Comparison of ENCODE assay signal across 8 cellular contexts in the genomic region with DNA sequence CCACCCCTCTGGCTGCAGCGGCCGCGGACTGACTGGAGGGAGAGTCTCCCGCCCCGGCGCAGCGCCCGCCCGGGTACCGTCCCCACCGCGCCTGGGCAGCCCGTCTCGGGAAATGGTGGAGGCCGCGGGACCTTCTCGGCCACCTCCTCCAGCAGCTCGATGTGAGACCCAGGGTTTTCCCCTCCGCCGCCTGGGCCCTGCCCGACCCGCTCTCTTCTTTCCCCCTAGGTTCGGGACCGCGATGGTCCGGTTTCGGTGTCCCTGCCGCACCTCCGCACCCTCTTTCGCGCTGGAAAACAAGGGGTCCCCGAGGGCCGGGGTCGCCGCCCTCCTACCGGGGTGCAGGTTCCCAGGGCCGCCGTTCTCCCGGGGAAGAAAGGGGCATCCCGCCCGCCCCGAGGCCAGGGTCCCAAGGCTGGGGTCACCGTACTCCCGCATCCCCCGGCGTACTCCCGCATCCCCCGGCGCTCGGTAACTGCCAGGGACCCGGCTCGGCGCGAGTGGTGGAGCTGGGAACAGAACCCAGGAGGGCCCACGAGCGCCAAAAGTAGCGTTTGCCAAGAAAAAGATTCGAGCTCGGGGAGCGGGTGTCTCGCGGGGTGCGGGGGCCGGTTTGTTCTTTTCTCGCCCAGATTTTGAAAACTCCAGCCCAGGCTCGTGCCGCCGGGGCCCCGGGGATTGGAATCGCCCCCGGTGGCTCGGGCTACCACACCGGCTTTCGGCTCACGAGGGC. TPM values are rescaled to one million over a fixed set of nuclear protein-coding genes. Genes with fewer than 3 reads are reported as not detected.
A peak's percentile ranks its signal among the peaks of the same experiment; 100 is the strongest.
DNase-seq lines count a peak whose midpoint lies in the region; ATAC-seq, FAIRE-seq and TF ChIP-seq lines count a peak whose summit lies in the region.

No MANE protein-coding gene starts in this region.

- peak overlapping the region; percentile 56 for H3K4me3 Mint-ChIP-seq in activated CD4-positive, alpha-beta T cell treated with anti-CD3 and anti-CD28 coated beads, Interleukin-2, amount 10 ng/mL, durations not matched to agents 24 days and 14 days

- no peaks in the 10 kb centered on the region for H3K27me3 ChIP-seq in adipocyte (replicated peaks; ENCODE audit: control insufficient read depth, insufficient read depth, low read length)

- H3K36me3 ChIP-seq in adipocyte (ENCODE audit: control insufficient read depth, insufficient read depth, low read length, severe bottlenecking), result no peaks in the 10 kb centered on the region

- H3K4me1 ChIP-seq in adipocyte (ENCODE audit: control insufficient read depth, insufficient read depth, low read length), result peaks cover 19% of the 10 kb centered on the region

- peak overlapping the region; percentile 100 for H3K9ac ChIP-seq in adipocyte (ENCODE audit: low read length)

- H3K4me3 ChIP-seq in adipocyte (ENCODE audit: low read length) (peak overlapping the region; percentile 97), iPS-11a (ENCODE audit: low read depth, low read length) (peak overlapping the region; percentile 35), skeletal muscle cell (ENCODE audit: low read depth, low read length) (peak overlapping the region; percentile 84)

- H3K36me3 Mint-ChIP-seq in activated CD4-positive, alpha-beta T cell treated with anti-CD3 and anti-CD28 coated beads, Interleukin-2, amount 10 ng/mL, durations not matched to agents 24 days and 14 days (ENCODE audit: low read depth), result peaks cover 1% of the 10 kb centered on the region

- intact Hi-C loops in activated CD4-positive, alpha-beta T cell treated with anti-CD3 and anti-CD28 coated beads, Interleukin-2, amount 10 ng/mL, durations not matched to agents 24 days and 14 days (cut with micrococcal nuclease), result no loop called here

- no peak for TF ChIP-seq POLR2A in H54 (IDR thresholded peaks at IDR 0.05; ENCODE audit: low read depth, low read length)

- no peaks in the 10 kb centered on the region for H3K9me3 Mint-ChIP-seq in activated CD4-positive, alpha-beta T cell treated with anti-CD3 and anti-CD28 coated beads, Interleukin-2, amount 10 ng/mL, durations not matched to agents 24 days and 14 days

- H3K4me1 Mint-ChIP-seq in activated CD4-positive, alpha-beta T cell treated with anti-CD3 and anti-CD28 coated beads, Interleukin-2, amount 10 ng/mL, durations not matched to agents 24 days and 14 days, result peaks cover 14% of the 10 kb centered on the region

- no peak for FAIRE-seq in H54 (lab: Jason Lieb, UNC)

- peak; percentile 71 for DNase-seq in activated CD4-positive, alpha-beta T cell treated with anti-CD3 and anti-CD28 coated beads, Interleukin-2, amount 10 ng/mL, durations not matched to agents 24 days and 14 days
- DNase-seq in activated CD4-positive, alpha-beta T cell treated with anti-CD3 and anti-CD28 coated beads, Interleukin-2, amount 50 U/mL, for 4 hours, result no peak
- DNase-seq in adipocyte (ENCODE audit: low read depth) (no peak), skeletal muscle cell (ENCODE audit: low read depth) (no peak), H54 (ENCODE audit: insufficient read length, low spot score) (no peak), DMS153 (lab: John Stamatoyannopoulos, UW) (no peak)

- peak overlapping the region; percentile 11 for H3K27ac Mint-ChIP-seq in activated CD4-positive, alpha-beta T cell treated with anti-CD3 and anti-CD28 coated beads, Interleukin-2, amount 10 ng/mL, durations not matched to agents 24 days and 14 days

- peaks cover 56% of the 10 kb centered on the region for H3K27me3 Mint-ChIP-seq in activated CD4-positive, alpha-beta T cell treated with anti-CD3 and anti-CD28 coated beads, Interleukin-2, amount 10 ng/mL, durations not matched to agents 24 days and 14 days

- ATAC-seq in GM19463 (IDR thresholded peaks at IDR 0.05; ENCODE audit: unreplicated experiment), result no peak

- H3K9me3 ChIP-seq in adipocyte (ENCODE audit: control insufficient read depth, low read length), result no peaks in the 10 kb centered on the region

RNA-seq across cellular contexts. Expression of gene TNRC18, which starts 3.4 kb away (rescaled TPM):
- total RNA-seq in activated CD4-positive, alpha-beta T cell treated with anti-CD3 and anti-CD28 coated beads, Interleukin-2, amount 10 ng/mL, durations not matched to agents 24 days and 14 days, result 40.0 and 43.3 TPM in 2 replicates

Comparison
In these comparisons a context has a peak if more than half of its experiments do, and no peak if none do; other contexts are left out.
1. H3K4me3 ChIP-seq: peak in every context shown above with its lines; median percentile 97 in adipocyte; 84 in skeletal muscle cell; 35 in iPS-11a.